Comparison of ENCODE assay signal across 1 cellular context in genomic region chr1:1334835-1335234, GRCh38.
A peak's percentile ranks its signal among the peaks of the same experiment; 100 is the strongest.
TF ChIP-seq lines count a peak whose summit lies in the region.

No MANE protein-coding gene starts in this region.

TF ChIP-seq in K562, 482 proteins besides CTCF, POLR2A, EP300 and RAD21 (continued from another document and continues in another):
- TF ChIP-seq ZBTB5 (IDR thresholded peaks at IDR 0.05), result no peak
- peak; percentile 84; the same call in 1 of the 2 replicates for TF ChIP-seq ZNF232 (CRISPR knock-in tag; IDR thresholded peaks at IDR 0.05)
- TF ChIP-seq CAMTA2 (CRISPR knock-in tag; conservative IDR thresholded peaks at IDR 0.05), result no peak
- TF ChIP-seq ZNF561 (CRISPR knock-in tag; conservative IDR thresholded peaks at IDR 0.05), result no peak
- TF ChIP-seq MAZ (CRISPR knock-in tag; conservative IDR thresholded peaks at IDR 0.05 in 1 of 2, IDR thresholded peaks at IDR 0.05 in 1 of 2), result peak in 1 of 2 experiments; percentile 63; a peak in 2 of 4 replicates
- peak; percentile 77; the same call in 1 of the 2 replicates for TF ChIP-seq FOXP1 (CRISPR knock-in tag; IDR thresholded peaks at IDR 0.05)
- peak; percentile 1 for TF ChIP-seq FIP1L1 (IDR thresholded peaks at IDR 0.05; ENCODE audit: low read depth, low read length, poor library complexity, severe bottlenecking)
- TF ChIP-seq TEAD1 (CRISPR knock-in tag; IDR thresholded peaks at IDR 0.05), result peak in 1 of 2 experiments; percentile 56; a peak in 1 of 4 replicates
- TF ChIP-seq ID3 (CRISPR knock-in tag; IDR thresholded peaks at IDR 0.05), result no peak
- TF ChIP-seq ID3 (tag; IDR thresholded peaks at IDR 0.05), result 0 out of 2 replicates have a peak, but pooled peaks have one; percentile 30
- TF ChIP-seq NR2C2 (CRISPR knock-in tag; IDR thresholded peaks at IDR 0.05), result 0 out of 2 replicates have a peak, but pooled peaks have one; percentile 31
- TF ChIP-seq NR2C2 (tag; IDR thresholded peaks at IDR 0.05), result no peak
- peak; percentile 59; the same call in 1 of the 2 replicates for TF ChIP-seq SP1 (CRISPR knock-in tag; IDR thresholded peaks at IDR 0.05)
- TF ChIP-seq HDAC2 (IDR thresholded peaks at IDR 0.05), result peak; percentile 39; the same call in 1 of the 2 replicates
- peak; percentile 96 for TF ChIP-seq ZBTB7A (IDR thresholded peaks at IDR 0.05; ENCODE audit: borderline replicate concordance, control insufficient read depth, low read depth, low read length)
- peak in 1 of 2 experiments; percentile 71; a peak in 2 of 4 replicates for TF ChIP-seq SRF (CRISPR knock-in tag; IDR thresholded peaks at IDR 0.05)
- TF ChIP-seq, protein P1, sequence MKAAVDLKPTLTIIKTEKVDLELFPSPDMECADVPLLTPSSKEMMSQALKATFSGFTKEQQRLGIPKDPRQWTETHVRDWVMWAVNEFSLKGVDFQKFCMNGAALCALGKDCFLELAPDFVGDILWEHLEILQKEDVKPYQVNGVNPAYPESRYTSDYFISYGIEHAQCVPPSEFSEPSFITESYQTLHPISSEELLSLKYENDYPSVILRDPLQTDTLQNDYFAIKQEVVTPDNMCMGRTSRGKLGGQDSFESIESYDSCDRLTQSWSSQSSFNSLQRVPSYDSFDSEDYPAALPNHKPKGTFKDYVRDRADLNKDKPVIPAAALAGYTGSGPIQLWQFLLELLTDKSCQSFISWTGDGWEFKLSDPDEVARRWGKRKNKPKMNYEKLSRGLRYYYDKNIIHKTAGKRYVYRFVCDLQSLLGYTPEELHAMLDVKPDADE (conservative IDR thresholded peaks at IDR 0.05; ENCODE audit: control insufficient read depth, low read depth, low read length), result peak; percentile 74
- TF ChIP-seq GABPB1 (CRISPR knock-in tag; IDR thresholded peaks at IDR 0.05), result no peak
- TF ChIP-seq GATA2 (CRISPR knock-in tag; IDR thresholded peaks at IDR 0.05), result 0 out of 2 replicates have a peak, but pooled peaks have one; percentile 26
- no peak for TF ChIP-seq ZNF695 (CRISPR knock-in tag; IDR thresholded peaks at IDR 0.05)
- TF ChIP-seq STAG1 (CRISPR knock-in tag; IDR thresholded peaks at IDR 0.05; ENCODE audit: borderline replicate concordance), result peak; percentile 77; the same call in 1 of the 2 replicates
- no peak for TF ChIP-seq ZNF57 (CRISPR knock-in tag; IDR thresholded peaks at IDR 0.05)
- no peak for TF ChIP-seq NFATC3 (IDR thresholded peaks at IDR 0.05)
- peak; percentile 94 for TF ChIP-seq MIER1 (IDR thresholded peaks at IDR 0.05; ENCODE audit: low read depth)
- 0 out of 2 replicates have a peak, but pooled peaks have one; percentile 47 for TF ChIP-seq ATF6 (CRISPR knock-in tag; IDR thresholded peaks at IDR 0.05)
- TF ChIP-seq ZNF511 (CRISPR knock-in tag; IDR thresholded peaks at IDR 0.05), result peak; percentile 92
- no peak for TF ChIP-seq MCM5 (IDR thresholded peaks at IDR 0.05; ENCODE audit: low read depth)
- TF ChIP-seq CHD2 (IDR thresholded peaks at IDR 0.05; ENCODE audit: low read depth, low read length), result 0 out of 2 replicates have a peak, but pooled peaks have one; percentile 15
- no peak for TF ChIP-seq SETDB1 (IDR thresholded peaks at IDR 0.05; ENCODE audit: low read length)
- TF ChIP-seq, protein P2, sequence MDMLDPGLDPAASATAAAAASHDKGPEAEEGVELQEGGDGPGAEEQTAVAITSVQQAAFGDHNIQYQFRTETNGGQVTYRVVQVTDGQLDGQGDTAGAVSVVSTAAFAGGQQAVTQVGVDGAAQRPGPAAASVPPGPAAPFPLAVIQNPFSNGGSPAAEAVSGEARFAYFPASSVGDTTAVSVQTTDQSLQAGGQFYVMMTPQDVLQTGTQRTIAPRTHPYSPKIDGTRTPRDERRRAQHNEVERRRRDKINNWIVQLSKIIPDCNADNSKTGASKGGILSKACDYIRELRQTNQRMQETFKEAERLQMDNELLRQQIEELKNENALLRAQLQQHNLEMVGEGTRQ (CRISPR knock-in tag; IDR thresholded peaks at IDR 0.05), result peak; percentile 46
- no peak for TF ChIP-seq ADNP (tag; IDR thresholded peaks at IDR 0.05)
- peak; percentile 90; the same call in 1 of the 2 replicates for TF ChIP-seq PRMT5 (CRISPR knock-in tag; IDR thresholded peaks at IDR 0.05)
- TF ChIP-seq ZNF184 (CRISPR knock-in tag; IDR thresholded peaks at IDR 0.05), result 0 out of 2 replicates have a peak, but pooled peaks have one; percentile 16
- peak; percentile 20; the same call in 1 of the 2 replicates for TF ChIP-seq ATF1 (CRISPR knock-in tag; IDR thresholded peaks at IDR 0.05)
- no peak for TF ChIP-seq ATF1 (tag; IDR thresholded peaks at IDR 0.05)
- peak in 1 of 2 experiments; percentile 99; a peak in 2 of 4 replicates for TF ChIP-seq SIN3A (IDR thresholded peaks at IDR 0.05; ENCODE audit: borderline replicate concordance in 2 of 2, control insufficient read depth in 1 of 2, low read depth in 2 of 2, low read length in 2 of 2)
- TF ChIP-seq, protein P3, sequence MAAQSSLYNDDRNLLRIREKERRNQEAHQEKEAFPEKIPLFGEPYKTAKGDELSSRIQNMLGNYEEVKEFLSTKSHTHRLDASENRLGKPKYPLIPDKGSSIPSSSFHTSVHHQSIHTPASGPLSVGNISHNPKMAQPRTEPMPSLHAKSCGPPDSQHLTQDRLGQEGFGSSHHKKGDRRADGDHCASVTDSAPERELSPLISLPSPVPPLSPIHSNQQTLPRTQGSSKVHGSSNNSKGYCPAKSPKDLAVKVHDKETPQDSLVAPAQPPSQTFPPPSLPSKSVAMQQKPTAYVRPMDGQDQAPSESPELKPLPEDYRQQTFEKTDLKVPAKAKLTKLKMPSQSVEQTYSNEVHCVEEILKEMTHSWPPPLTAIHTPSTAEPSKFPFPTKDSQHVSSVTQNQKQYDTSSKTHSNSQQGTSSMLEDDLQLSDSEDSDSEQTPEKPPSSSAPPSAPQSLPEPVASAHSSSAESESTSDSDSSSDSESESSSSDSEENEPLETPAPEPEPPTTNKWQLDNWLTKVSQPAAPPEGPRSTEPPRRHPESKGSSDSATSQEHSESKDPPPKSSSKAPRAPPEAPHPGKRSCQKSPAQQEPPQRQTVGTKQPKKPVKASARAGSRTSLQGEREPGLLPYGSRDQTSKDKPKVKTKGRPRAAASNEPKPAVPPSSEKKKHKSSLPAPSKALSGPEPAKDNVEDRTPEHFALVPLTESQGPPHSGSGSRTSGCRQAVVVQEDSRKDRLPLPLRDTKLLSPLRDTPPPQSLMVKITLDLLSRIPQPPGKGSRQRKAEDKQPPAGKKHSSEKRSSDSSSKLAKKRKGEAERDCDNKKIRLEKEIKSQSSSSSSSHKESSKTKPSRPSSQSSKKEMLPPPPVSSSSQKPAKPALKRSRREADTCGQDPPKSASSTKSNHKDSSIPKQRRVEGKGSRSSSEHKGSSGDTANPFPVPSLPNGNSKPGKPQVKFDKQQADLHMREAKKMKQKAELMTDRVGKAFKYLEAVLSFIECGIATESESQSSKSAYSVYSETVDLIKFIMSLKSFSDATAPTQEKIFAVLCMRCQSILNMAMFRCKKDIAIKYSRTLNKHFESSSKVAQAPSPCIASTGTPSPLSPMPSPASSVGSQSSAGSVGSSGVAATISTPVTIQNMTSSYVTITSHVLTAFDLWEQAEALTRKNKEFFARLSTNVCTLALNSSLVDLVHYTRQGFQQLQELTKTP (IDR thresholded peaks at IDR 0.05; ENCODE audit: low read depth in 1 of 2, partially characterized antibody in 2 of 2), result peak in 1 of 2 experiments; percentile 98
- peak; percentile 87; the same call in 1 of the 2 replicates for TF ChIP-seq MED1 (CRISPR knock-in tag; IDR thresholded peaks at IDR 0.05; ENCODE audit: borderline replicate concordance)
- TF ChIP-seq, protein P4, sequence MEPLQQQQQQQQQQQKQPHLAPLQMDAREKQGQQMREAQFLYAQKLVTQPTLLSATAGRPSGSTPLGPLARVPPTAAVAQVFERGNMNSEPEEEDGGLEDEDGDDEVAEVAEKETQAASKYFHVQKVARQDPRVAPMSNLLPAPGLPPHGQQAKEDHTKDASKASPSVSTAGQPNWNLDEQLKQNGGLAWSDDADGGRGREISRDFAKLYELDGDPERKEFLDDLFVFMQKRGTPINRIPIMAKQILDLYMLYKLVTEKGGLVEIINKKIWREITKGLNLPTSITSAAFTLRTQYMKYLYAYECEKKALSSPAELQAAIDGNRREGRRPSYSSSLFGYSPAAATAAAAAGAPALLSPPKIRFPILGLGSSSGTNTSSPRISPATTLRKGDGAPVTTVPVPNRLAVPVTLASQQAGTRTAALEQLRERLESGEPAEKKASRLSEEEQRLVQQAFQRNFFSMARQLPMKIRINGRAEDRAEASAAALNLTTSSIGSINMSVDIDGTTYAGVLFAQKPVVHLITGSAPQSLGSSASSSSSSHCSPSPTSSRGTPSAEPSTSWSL (CRISPR knock-in tag; IDR thresholded peaks at IDR 0.05; ENCODE audit: borderline replicate concordance), result no peak
- no peak for TF ChIP-seq SREBF2 (CRISPR knock-in tag; IDR thresholded peaks at IDR 0.05)
- TF ChIP-seq ILF3 (IDR thresholded peaks at IDR 0.05; ENCODE audit: borderline replicate concordance), result no peak
